ENCODE assay signal across 1 cellular context in the genomic region with DNA sequence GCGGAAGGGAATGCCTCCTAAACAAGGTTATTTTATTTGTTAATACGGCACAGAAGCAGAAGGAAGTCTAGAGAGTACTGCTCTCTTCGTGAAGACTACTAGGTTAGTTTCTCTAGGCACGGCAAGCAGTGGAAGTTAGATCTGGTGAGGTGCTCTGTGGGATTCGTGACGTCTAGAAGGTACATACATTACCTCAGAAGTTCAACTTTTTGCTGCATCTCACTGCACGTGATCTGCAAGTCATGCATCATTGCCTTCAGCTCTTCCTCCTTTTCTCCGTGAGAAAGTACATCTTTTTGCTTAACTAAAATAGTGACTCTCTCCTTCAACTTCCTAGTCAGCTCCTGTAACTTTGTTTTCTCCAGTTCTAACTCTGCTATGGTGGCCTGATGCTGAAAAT.
TF ChIP-seq lines count a peak whose summit lies in the region.

No MANE protein-coding gene starts in this region.

TF ChIP-seq in SK-N-SH, 30 proteins besides CTCF, POLR2A, EP300 and RAD21 (continued from another document):
- TF ChIP-seq, protein P1, sequence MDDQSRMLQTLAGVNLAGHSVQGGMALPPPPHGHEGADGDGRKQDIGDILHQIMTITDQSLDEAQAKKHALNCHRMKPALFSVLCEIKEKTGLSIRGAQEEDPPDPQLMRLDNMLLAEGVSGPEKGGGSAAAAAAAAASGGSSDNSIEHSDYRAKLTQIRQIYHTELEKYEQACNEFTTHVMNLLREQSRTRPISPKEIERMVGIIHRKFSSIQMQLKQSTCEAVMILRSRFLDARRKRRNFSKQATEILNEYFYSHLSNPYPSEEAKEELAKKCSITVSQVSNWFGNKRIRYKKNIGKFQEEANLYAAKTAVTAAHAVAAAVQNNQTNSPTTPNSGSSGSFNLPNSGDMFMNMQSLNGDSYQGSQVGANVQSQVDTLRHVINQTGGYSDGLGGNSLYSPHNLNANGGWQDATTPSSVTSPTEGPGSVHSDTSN (IDR thresholded peaks at IDR 0.05) = no peak
- TF ChIP-seq NRF1 (IDR thresholded peaks at IDR 0.05; ENCODE audit: low read depth, low read length) = no peak
